8 cellular contexts compared by ENCODE assay signal in the genomic region with DNA sequence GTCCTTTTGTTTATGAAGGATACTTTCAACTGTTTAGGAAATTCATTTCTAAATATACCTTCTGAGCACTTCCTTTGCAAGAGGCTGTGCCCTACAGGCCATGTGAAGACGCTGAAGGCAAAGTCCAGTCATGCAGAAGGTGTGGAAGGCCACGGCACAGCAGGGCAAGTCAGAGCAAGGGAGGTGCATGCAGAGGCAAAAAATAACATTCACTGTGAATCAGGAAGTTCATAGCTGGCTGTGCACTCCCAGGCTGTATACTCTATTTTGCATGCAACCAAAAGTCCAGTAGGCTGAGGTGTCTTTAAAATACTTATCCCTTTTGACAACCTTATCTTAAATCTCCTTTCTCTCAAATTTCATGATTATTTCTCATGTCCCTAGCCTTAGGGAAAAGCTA. TPM values are rescaled to one million over a fixed set of nuclear protein-coding genes. Genes with fewer than 3 reads are reported as not detected.
DNase-seq lines count a peak whose midpoint lies in the region; ATAC-seq and TF ChIP-seq lines count a peak whose summit lies in the region.

No MANE protein-coding gene starts in this region.

- ATAC-seq in HG03469 (IDR thresholded peaks at IDR 0.05; ENCODE audit: unreplicated experiment) = peak; percentile 57
- no peak for ATAC-seq in activated T-helper 17 cell treated with anti-CD3 and anti-CD28 coated beads, Interleukin-2, amount 50 U/mL, for 72 hours (replicated peaks)
- peak; percentile 86 for ATAC-seq in left colon
- no peak for ATAC-seq in HG03139 (IDR thresholded peaks at IDR 0.05; ENCODE audit: unreplicated experiment)
- ATAC-seq in GM18873 (IDR thresholded peaks at IDR 0.05; ENCODE audit: low FRiP score, unreplicated experiment) = no peak
- no peak for ATAC-seq in activated T-cell treated with anti-CD3 and anti-CD28 coated beads, Interleukin-2, amount 50 U/mL, for 4 hours

- no peak overlapping the region for H3K4me3 ChIP-seq in ovary

- no peaks in the 10 kb centered on the region for H3K9me3 Mint-ChIP-seq in activated T-helper 17 cell treated with anti-CD3 and anti-CD28 coated beads, Interleukin-2, amount 50 U/mL, for 72 hours
- no peaks in the 10 kb centered on the region for H3K9me3 Mint-ChIP-seq in activated T-cell treated with anti-CD3 and anti-CD28 coated beads, Interleukin-2, amount 50 U/mL, for 4 hours

- no peaks in the 10 kb centered on the region for H3K36me3 Mint-ChIP-seq in activated T-helper 17 cell treated with anti-CD3 and anti-CD28 coated beads, Interleukin-2, amount 50 U/mL, for 72 hours (ENCODE audit: low read depth)
- H3K36me3 Mint-ChIP-seq in activated T-cell treated with anti-CD3 and anti-CD28 coated beads, Interleukin-2, amount 50 U/mL, for 4 hours (ENCODE audit: insufficient read depth) = no peaks in the 10 kb centered on the region

- peaks cover 12% of the 10 kb centered on the region for H3K4me1 ChIP-seq in ovary (ENCODE audit: insufficient read depth)

- no peak for TF ChIP-seq EP300 in ovary (IDR thresholded peaks at IDR 0.05)

- no peak overlapping the region for H3K27ac ChIP-seq in ovary

- peak overlapping the region; percentile 53 for H3K27ac Mint-ChIP-seq in activated T-helper 17 cell treated with anti-CD3 and anti-CD28 coated beads, Interleukin-2, amount 50 U/mL, for 72 hours

- WGBS in ovary, 3 donors = 9 to 14% (median 10%) methylated on average over 2 of the region's 2 CpGs

- H3K27me3 ChIP-seq in ovary = no peaks in the 10 kb centered on the region

- no peaks in the 10 kb centered on the region for H3K36me3 ChIP-seq in ovary

- TF ChIP-seq POLR2A in ovary (IDR thresholded peaks at IDR 0.05) = no peak

- H3K4me1 Mint-ChIP-seq in activated T-helper 17 cell treated with anti-CD3 and anti-CD28 coated beads, Interleukin-2, amount 50 U/mL, for 72 hours = peaks cover 55% of the 10 kb centered on the region
- H3K4me1 Mint-ChIP-seq in activated T-cell treated with anti-CD3 and anti-CD28 coated beads, Interleukin-2, amount 50 U/mL, for 4 hours (ENCODE audit: low read depth) = peaks cover 75% of the 10 kb centered on the region

- DNase-seq in CD1c-positive myeloid dendritic cell (ENCODE audit: extremely low spot score) (peak; percentile 55), left colon (peak; percentile 69 to 89), ovary (no peak)
- no peak for DNase-seq in activated T-cell treated with anti-CD3 and anti-CD28 coated beads, Interleukin-2, amount 50 U/mL, for 4 hours

- no peaks in the 10 kb centered on the region for H3K27me3 Mint-ChIP-seq in activated T-helper 17 cell treated with anti-CD3 and anti-CD28 coated beads, Interleukin-2, amount 50 U/mL, for 72 hours
- no peaks in the 10 kb centered on the region for H3K27me3 Mint-ChIP-seq in activated T-cell treated with anti-CD3 and anti-CD28 coated beads, Interleukin-2, amount 50 U/mL, for 4 hours (ENCODE audit: low read depth)

- no peaks in the 10 kb centered on the region for H3K9me3 ChIP-seq in ovary

- no peak for TF ChIP-seq CTCF in ovary (IDR thresholded peaks at IDR 0.05)

- H3K4me3 Mint-ChIP-seq in activated T-helper 17 cell treated with anti-CD3 and anti-CD28 coated beads, Interleukin-2, amount 50 U/mL, for 72 hours = peak overlapping the region; percentile 8
- H3K4me3 Mint-ChIP-seq in activated T-cell treated with anti-CD3 and anti-CD28 coated beads, Interleukin-2, amount 50 U/mL, for 4 hours = no peak overlapping the region

- intact Hi-C loops in left colon (cut with DNase I, micrococcal nuclease) (no loop called here), ovary (cut with DNase I) (no loop called here)

RNA-seq across cellular contexts. Expression of gene GNAQ, which starts 50.3 kb away (rescaled TPM):
- 10 to 100 TPM; 12.8 to 18.5 TPM for total RNA-seq in activated T-helper 17 cell treated with anti-CD3 and anti-CD28 coated beads, Interleukin-2, amount 50 U/mL, for 72 hours
- total RNA-seq in left colon (10 to 100 TPM; 84.1 to 86.5 TPM), ovary (10 to 100 TPM; 33.5 to 72.2 (median 54.0) TPM)
- 10 to 100 TPM; 22.0 to 48.5 TPM for polyA plus RNA-seq in ovary
- 10 to 100 TPM; 18.2 to 20.1 (median 18.9) TPM for total RNA-seq in activated T-cell treated with anti-CD3 and anti-CD28 coated beads, Interleukin-2, amount 50 U/mL, for 4 hours

Comparison
In these comparisons a context has a peak if more than half of its experiments do, and no peak if none do; other contexts are left out.
1. DNase-seq: peak in CD1c-positive myeloid dendritic cell (single experiment) and left colon (2 of 2); none in ovary (0 of 5) and activated T-cell treated with anti-CD3 and anti-CD28 coated beads, Interleukin-2, amount 50 U/mL, for 4 hours (single experiment).
2. ATAC-seq: peak in HG03469 (single experiment) and left colon (single experiment); none in activated T-helper 17 cell treated with anti-CD3 and anti-CD28 coated beads, Interleukin-2, amount 50 U/mL, for 72 hours (single experiment), HG03139 (single experiment), GM18873 (single experiment) and activated T-cell treated with anti-CD3 and anti-CD28 coated beads, Interleukin-2, amount 50 U/mL, for 4 hours (0 of 2).